23 cellular contexts compared by ENCODE assay signal in the genomic region with DNA sequence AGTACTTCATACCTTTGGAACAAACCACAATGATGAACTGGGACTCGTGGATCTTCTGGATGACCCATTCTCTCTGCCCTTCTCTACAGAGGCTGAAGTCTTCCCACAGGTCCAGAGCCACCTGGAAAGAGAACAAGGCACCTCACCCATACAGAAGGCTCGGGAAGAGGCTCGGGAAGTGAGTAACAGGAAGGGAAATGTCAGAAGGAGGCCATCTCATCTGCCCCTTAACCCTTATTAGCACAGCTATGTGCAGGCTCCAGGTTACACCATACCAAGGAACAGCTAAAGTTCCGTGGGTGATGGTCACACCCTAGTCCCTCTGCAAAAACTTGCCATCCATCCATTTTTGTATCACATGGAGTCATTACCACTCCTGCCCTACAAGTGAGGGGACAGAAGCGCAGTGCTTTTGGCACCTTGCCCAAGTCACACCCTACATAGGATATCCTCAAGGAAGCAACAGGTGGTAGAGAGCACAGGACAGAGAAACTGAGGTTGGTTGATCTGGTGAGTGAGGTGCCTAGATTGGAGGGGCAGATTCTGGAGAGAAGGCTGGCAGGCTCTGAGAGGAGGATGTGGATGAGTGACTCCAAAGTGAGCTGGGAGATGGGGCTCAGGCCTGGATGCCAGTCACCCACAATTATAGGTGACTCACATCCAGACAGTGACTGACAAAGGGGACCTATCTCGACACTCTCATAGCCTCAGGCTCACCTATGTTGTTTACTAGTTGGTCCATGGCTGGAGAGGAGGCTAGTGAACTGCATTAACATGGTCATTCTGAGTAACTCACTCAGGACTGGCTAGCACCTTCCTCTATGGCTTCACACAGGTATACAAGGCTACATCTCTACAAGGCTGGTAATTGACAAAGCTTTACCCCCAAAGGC. TPM values are rescaled to one million over a fixed set of nuclear protein-coding genes. Genes with fewer than 3 reads are reported as not detected.
"Had no signal": no experiment of that assay in that cellular context is flagged by ENCODE, and none has a peak within 500 bp of the region (broad histone marks: within the 10 kb centered on the region; RNA-seq: fewer than 3 reads in every experiment).

No MANE protein-coding gene starts in this region.

- ATAC-seq: activated T-cell treated with anti-CD3 and anti-CD28 coated beads, Interleukin-2, amount 50 U/mL, for 4 hours; right cardiac atrium; stimulated activated memory B cell treated with anti-CD40 and anti-IgM and Interleukin-4, amounts not matched to agents 10 μg/mL and 1 μg/mL and 100 μg/mL, for 72 hours; T-cell had no signal

- H3K9me3 ChIP-seq: left ventricle myocardium inferior, testis, uterus had no signal

- H3K4me1 ChIP-seq: parathyroid adenoma, testis, uterus had no signal

- H3K36me3 ChIP-seq: uterus had no signal

- DNase-seq: activated CD4-positive, alpha-beta T cell treated with anti-CD3 and anti-CD28 coated beads for 1 hour; activated CD4-positive, alpha-beta T cell treated with anti-CD3 and anti-CD28 coated beads, Interleukin-2, amount 50 U/mL, for 4 hours; activated CD8-positive, alpha-beta memory T cell treated with anti-CD3 and anti-CD28 coated beads for 24 hours; activated CD8-positive, alpha-beta memory T cell treated with anti-CD3 and anti-CD28 coated beads, Interleukin-2, amount 50 U/mL, for 4 hours; activated naive CD4-positive, alpha-beta T cell treated with Interleukin-2 at 50 U/mL for 16 hours; activated naive CD8-positive, alpha-beta T cell treated with anti-CD3 and anti-CD28 coated beads, Interleukin-2, amount 10 ng/mL, durations not matched to agents 7 days and 5 days; activated T-cell treated with anti-CD3 and anti-CD28 coated beads, Interleukin-2, amount 50 U/mL, for 4 hours; amygdala; cortex of kidney; foreskin fibroblast; left ventricle myocardium inferior; right cardiac atrium; T-cell; testis; trophoblast cell; uterus had no signal

- H3K27ac ChIP-seq: cardiac muscle cell, left ventricle myocardium inferior, parathyroid adenoma, testis, uterus had no signal

- H3K4me3 ChIP-seq: cardiac muscle cell, left ventricle myocardium inferior, uterus had no signal

- H2AFZ ChIP-seq: parathyroid adenoma had no signal

- H3K9ac ChIP-seq: parathyroid adenoma had no signal

- H3K79me2 ChIP-seq: parathyroid adenoma had no signal

- H3K27me3 ChIP-seq: cardiac muscle cell, testis, uterus had no signal

- FAIRE-seq: TTC549 had no signal

RNA-seq across cellular contexts. Expression of gene SPATA12, which starts 38.2 kb away (rescaled TPM):
- total RNA-seq: activated naive CD8-positive, alpha-beta T cell treated with anti-CD3 and anti-CD28 coated beads, Interleukin-2, amount 10 ng/mL, durations not matched to agents 7 days and 5 days; activated T-cell treated with anti-CD3 and anti-CD28 coated beads, Interleukin-2, amount 50 U/mL, for 4 hours; cardiac muscle cell; cerebellum; fibroblast of lung; left ventricle myocardium inferior; mononuclear cell; right cardiac atrium; T-cell had no signal
- polyA plus RNA-seq: cardiac muscle cell, fibroblast of lung had no signal
